1 cellular context compared by ENCODE assay signal in genomic region chr1:54222711-54223110, GRCh38.
TF ChIP-seq lines count a peak whose summit lies in the region.

No MANE protein-coding gene starts in this region.

TF ChIP-seq in WTC11, 78 proteins besides CTCF, POLR2A, EP300 and RAD21 (continued from another document):
- no peak for TF ChIP-seq STAT6 (CRISPR knock-in tag; conservative IDR thresholded peaks at IDR 0.05; ENCODE audit: low read depth)
- no peak for TF ChIP-seq MYBL2 (CRISPR knock-in tag; IDR thresholded peaks at IDR 0.05)
- TF ChIP-seq ZNF263 (CRISPR knock-in tag; IDR thresholded peaks at IDR 0.05; ENCODE audit: low read depth) = no peak
- TF ChIP-seq IRF1 (CRISPR knock-in tag; IDR thresholded peaks at IDR 0.05) = no peak
- no peak for TF ChIP-seq ZNF232 (CRISPR knock-in tag; IDR thresholded peaks at IDR 0.05)
- TF ChIP-seq AFF4 (CRISPR knock-in tag; IDR thresholded peaks at IDR 0.05; ENCODE audit: borderline replicate concordance) = no peak
